In the genomic region with DNA sequence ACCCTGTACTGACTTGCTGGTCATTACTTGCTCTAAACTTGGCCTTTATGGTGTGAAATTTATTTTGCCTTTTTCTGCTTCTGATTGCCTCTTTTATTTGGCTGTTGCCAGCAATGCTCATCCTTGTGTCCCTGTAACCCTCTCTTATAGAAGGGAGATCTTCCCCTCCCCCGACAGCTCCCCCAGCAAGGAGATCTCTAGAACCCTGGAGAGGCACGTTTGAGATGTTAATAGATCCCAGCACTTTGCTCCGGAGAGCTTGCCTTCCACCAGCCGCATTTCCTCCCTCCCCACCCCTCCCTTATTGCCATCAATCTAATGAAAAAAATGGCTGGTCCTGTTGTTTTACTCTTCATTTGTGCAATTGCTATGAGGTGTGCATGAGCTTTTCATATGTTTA, we compare ENCODE assay signal across 22 cellular contexts. TPM values are rescaled to one million over a fixed set of nuclear protein-coding genes. Genes with fewer than 3 reads are reported as not detected.
DNase-seq lines count a peak whose midpoint lies in the region; ATAC-seq, FAIRE-seq and TF ChIP-seq lines count a peak whose summit lies in the region.
"Had no signal": no experiment of that assay in that cellular context is flagged by ENCODE, and none has a peak within 500 bp of the region (broad histone marks: within the 10 kb centered on the region; RNA-seq: fewer than 3 reads in every experiment).

No MANE protein-coding gene starts in this region.

- no peaks in the 10 kb centered on the region for H3K4me1 Mint-ChIP-seq in natural killer cell treated with Interleukin-12 subunit alpha and Interleukin-12 subunit beta and Interleukin-15 and Interleukin-18, amount 100 ng/mL, for 72 hours (ENCODE audit: low read depth in 2 of 2)

- H3K4me3 Mint-ChIP-seq in natural killer cell treated with Interleukin-12 subunit alpha and Interleukin-12 subunit beta and Interleukin-15 and Interleukin-18, amount 100 ng/mL, for 72 hours = no peak overlapping the region
- H3K4me3 Mint-ChIP-seq: CD14-positive monocyte had no signal

- BruUV-seq in K562 (replicated peaks; lab: Mats Ljungman, UMichigan) (no TSS peak), OCI-LY7 (replicated peaks; lab: Mats Ljungman, UMichigan) (no TSS peak)

- no peaks in the 10 kb centered on the region for H3K27me3 ChIP-seq in HUES48 (ENCODE audit: control insufficient read depth, insufficient read depth, low read length)
- H3K27me3 ChIP-seq in K562 (ENCODE audit: control insufficient read depth in 2 of 2, insufficient read depth in 2 of 2, low read length in 2 of 2) = peaks cover 65 to 72% of the 10 kb centered on the region in 2 experiments
- no peaks in the 10 kb centered on the region for H3K27me3 ChIP-seq in upper lobe of right lung
- H3K27me3 ChIP-seq in tibial artery = peaks cover 0 to 38% of the 10 kb centered on the region in 2 donors
- H3K27me3 ChIP-seq: MG63 had no signal

- H3K36me3 Mint-ChIP-seq in natural killer cell treated with Interleukin-12 subunit alpha and Interleukin-12 subunit beta and Interleukin-15 and Interleukin-18, amount 100 ng/mL, for 72 hours = no peaks in the 10 kb centered on the region
- H3K36me3 Mint-ChIP-seq: CD14-positive monocyte had no signal

- no peaks in the 10 kb centered on the region for H3K9me1 ChIP-seq in K562 (ENCODE audit: control insufficient read depth, insufficient read depth, low read length)

- H3K9me3 Mint-ChIP-seq in natural killer cell treated with Interleukin-12 subunit alpha and Interleukin-12 subunit beta and Interleukin-15 and Interleukin-18, amount 100 ng/mL, for 72 hours = no peaks in the 10 kb centered on the region
- H3K9me3 Mint-ChIP-seq: CD14-positive monocyte had no signal

- in situ Hi-C loops in K562 (cut with MboI) = no loop called here

- TF ChIP-seq CTCF in K562 (IDR thresholded peaks at IDR 0.05 in 2 of 3, conservative IDR thresholded peaks at IDR 0.05 in 1 of 3; ENCODE audit: insufficient read depth in 2 of 3, low read depth in 1 of 3, low read length in 3 of 3) (no peak), upper lobe of right lung (IDR thresholded peaks at IDR 0.05) (no peak), OCI-LY7 (conservative IDR thresholded peaks at IDR 0.05; ENCODE audit: low read length) (no peak), tibial artery (IDR thresholded peaks at IDR 0.05) (no peak)

- CTCF ChIA-PET in K562 (lab: Yijun Ruan, JAX; ENCODE audit: low intra/inter-chr PET ratio) = no interaction called here
- CTCF ChIA-PET in OCI-LY7 (lab: Charles Lee; ENCODE audit: unreplicated experiment) = no interaction called here

- intact Hi-C loops in K562 (cut with micrococcal nuclease) = no loop called here
- intact Hi-C loops in upper lobe of right lung (cut with DNase I) = no loop called here
- intact Hi-C loops in OCI-LY7 (cut with micrococcal nuclease; ENCODE audit: unreplicated experiment) = no loop called here
- intact Hi-C loops in tibial artery (cut with DNase I; ENCODE audit: low total_unique reads) = no loop called here

- H3K4me1 ChIP-seq in HUES48 (ENCODE audit: control insufficient read depth, insufficient read depth, low read length) = peaks cover 92% of the 10 kb centered on the region
- H3K4me1 ChIP-seq in K562 (replicated peaks in 1 of 2; ENCODE audit: control insufficient read depth in 2 of 2, insufficient read depth in 2 of 2, low read length in 2 of 2) = no peaks in the 10 kb centered on the region
- H3K4me1 ChIP-seq in upper lobe of right lung = no peaks in the 10 kb centered on the region
- no peaks in the 10 kb centered on the region for H3K4me1 ChIP-seq in OCI-LY7 (ENCODE audit: insufficient read depth, low read length, poor library complexity, severe bottlenecking)
- H3K4me1 ChIP-seq in tibial artery = no peaks in the 10 kb centered on the region

- H2AFZ ChIP-seq in K562 (ENCODE audit: low read depth, low read length) (no peak overlapping the region), OCI-LY7 (ENCODE audit: low read length) (no peak overlapping the region)

- no peak for TF ChIP-seq POLR2A in K562 (conservative IDR thresholded peaks at IDR 0.05)

- peaks cover 6 to 36% of the 10 kb centered on the region in 2 donors for H3K27me3 Mint-ChIP-seq in natural killer cell treated with Interleukin-12 subunit alpha and Interleukin-12 subunit beta and Interleukin-15 and Interleukin-18, amount 100 ng/mL, for 72 hours

- H4K20me1 ChIP-seq in K562 (replicated peaks; ENCODE audit: control insufficient read depth, insufficient read depth, low read length) (no peaks in the 10 kb centered on the region), OCI-LY7 (ENCODE audit: insufficient read depth, low read length) (no peaks in the 10 kb centered on the region)

- H3K79me2 ChIP-seq in K562 (ENCODE audit: control insufficient read depth, insufficient read depth, low read length) (no peaks in the 10 kb centered on the region), OCI-LY7 (ENCODE audit: insufficient read depth, low read depth, low read length) (no peaks in the 10 kb centered on the region)

- no peak for ATAC-seq in K562
- no peak for ATAC-seq in upper lobe of right lung
- ATAC-seq in natural killer cell treated with Interleukin-12 subunit alpha and Interleukin-12 subunit beta and Interleukin-15 and Interleukin-18, amount 100 ng/mL, for 72 hours = no peak
- ATAC-seq: HCT116 had no signal

- TF ChIP-seq RAD21 in K562 (CRISPR knock-in tag; conservative IDR thresholded peaks at IDR 0.05 in 1 of 2, IDR thresholded peaks at IDR 0.05 in 1 of 2) = no peak

- DNase-seq in K562 (ENCODE audit: extremely low read depth in 1 of 4, low spot score in 3 of 4) = no peak
- DNase-seq in iPS-NIHi11 (ENCODE audit: low spot score) = peak; percentile 54
- DNase-seq in upper lobe of right lung = peak; percentile 13
- no peak for DNase-seq in OCI-LY7 (ENCODE audit: low spot score)
- DNase-seq in natural killer cell treated with Interleukin-12 subunit alpha and Interleukin-12 subunit beta and Interleukin-15 and Interleukin-18, amount 100 ng/mL, for 72 hours (ENCODE audit: low spot score) = no peak
- DNase-seq in tibial artery = no peak
- DNase-seq: ACHN, AML-193, COR-L47, DMS153, MG63, NCI-H1092, NCI-H2081 treated with DMSO at 0.1 percent for 48 hours, NCI-H2227 treated with DMSO at 0.1 percent for 48 hours, NCI-H524 treated with DMSO at 0.1 percent for 48 hours, SHP77, SK-N-SH had no signal

- H3K9me2 ChIP-seq in OCI-LY7 (ENCODE audit: insufficient read depth, low read length) = no peaks in the 10 kb centered on the region
- H3K9me2 ChIP-seq: SK-N-SH had no signal

- H3K27ac ChIP-seq in HUES48 (ENCODE audit: low read depth, low read length) (peak overlapping the region; percentile 87), K562 (ENCODE audit: extremely low read depth, low read depth, low read length) (no peak overlapping the region), upper lobe of right lung (no peak overlapping the region), OCI-LY7 (ENCODE audit: low read depth, low read length, poor library complexity, severe bottlenecking) (no peak overlapping the region), tibial artery (no peak overlapping the region)
- H3K27ac ChIP-seq: KMS-11 had no signal

- H3K9me3 ChIP-seq in HUES48 (ENCODE audit: control insufficient read depth, insufficient read depth, low read length) (no peaks in the 10 kb centered on the region), K562 (replicated peaks; ENCODE audit: control insufficient read depth, insufficient read depth, low read depth, low read length) (no peaks in the 10 kb centered on the region), upper lobe of right lung (no peaks in the 10 kb centered on the region), OCI-LY7 (ENCODE audit: low read length) (no peaks in the 10 kb centered on the region), tibial artery (no peaks in the 10 kb centered on the region)
- H3K9me3 ChIP-seq: MG63, SK-N-SH had no signal

- peak; percentile 29 for FAIRE-seq in K562 (lab: Jason Lieb, UNC)
- FAIRE-seq: RCC 7860 had no signal

- WGBS in K562 (ENCODE audit: insufficient coverage, low coverage, missing lambda C conversion rate) = 3% methylated on average over 4 of the region's 4 CpGs

- H3K9ac ChIP-seq in HUES48 (ENCODE audit: low read depth, low read length) = no peak overlapping the region
- no peak overlapping the region for H3K9ac ChIP-seq in K562 (ENCODE audit: insufficient read depth in 1 of 2, low read depth in 2 of 2, low read length in 2 of 2)
- H3K9ac ChIP-seq: KMS-11, SK-N-SH had no signal

- H3K27ac Mint-ChIP-seq in natural killer cell treated with Interleukin-12 subunit alpha and Interleukin-12 subunit beta and Interleukin-15 and Interleukin-18, amount 100 ng/mL, for 72 hours = no peak overlapping the region

- no peak overlapping the region for H3K4me2 ChIP-seq in K562 (ENCODE audit: insufficient read depth, low read length)
- H3K4me2 ChIP-seq in OCI-LY7 (ENCODE audit: low read length) = no peak overlapping the region
- H3K4me2 ChIP-seq: KMS-11, SK-N-SH had no signal

- peak overlapping the region; percentile 54 for H3K4me3 ChIP-seq in HUES48 (ENCODE audit: low read depth, low read length)
- H3K4me3 ChIP-seq in K562 = no peak overlapping the region
- no peak overlapping the region for H3K4me3 ChIP-seq in upper lobe of right lung
- no peak overlapping the region for H3K4me3 ChIP-seq in OCI-LY7 (ENCODE audit: low read depth, low read length, poor library complexity, severe bottlenecking)
- H3K4me3 ChIP-seq in tibial artery = no peak overlapping the region
- H3K4me3 ChIP-seq: MG63 had no signal

- no peak for TF ChIP-seq EP300 in K562 (IDR thresholded peaks at IDR 0.05; ENCODE audit: low read length)

- POLR2A ChIA-PET in K562 (lab: Yijun Ruan, JAX) (interaction anchor here (1.0 to 2.6 kb wide), 3 partner anchors 15 to 27 kb away, joined by 3 to 6 read pairs (median 4); no protein-coding TSS in a partner anchor), OCI-LY7 (lab: Charles Lee) (interaction anchor here (0.5 to 1.3 kb wide), 5 partner anchors 16 to 1661 kb away, joined by 3 to 6 read pairs (median 3); no protein-coding TSS in a partner anchor)

- H3K36me3 ChIP-seq in HUES48 (ENCODE audit: control insufficient read depth, insufficient read depth, low read length) = peaks cover 17% of the 10 kb centered on the region
- H3K36me3 ChIP-seq in K562 (ENCODE audit: control insufficient read depth, insufficient read depth, low read length) = no peaks in the 10 kb centered on the region
- no peaks in the 10 kb centered on the region for H3K36me3 ChIP-seq in upper lobe of right lung
- H3K36me3 ChIP-seq in OCI-LY7 (ENCODE audit: insufficient read depth, low read length) = no peaks in the 10 kb centered on the region
- H3K36me3 ChIP-seq in tibial artery = no peaks in the 10 kb centered on the region
- H3K36me3 ChIP-seq: MG63 had no signal

RNA-seq across cellular contexts. Expression of a gene that starts 18.1 kb away (rescaled TPM):
- 0.09 TPM in 1 of 2 replicates, not detected in the other for total RNA-seq in K562 (2011; cell fraction: chromatin; rRNA removed; ENCODE audit: low replicate concordance)
- total RNA-seq in K562 (2011; cell fraction: nucleolus; rRNA removed) = under 0.01 TPM in 1 of 2 replicates, not detected in the other
- total RNA-seq in K562 (2011; cell fraction: nucleoplasm; rRNA removed) = 0.08 TPM in 1 of 2 replicates, not detected in the other
- not detected in 2 replicates for total RNA-seq in K562 (2014; rRNA removed)
- not detected in 2 replicates for total RNA-seq in K562 (2014; rRNA removed; fragmentation: Illumina TruSeq; extraction: Trizol)
- total RNA-seq in K562 (2015; rRNA removed; fragmentation: Illumina TruSeq; extraction: Trizol) = not detected in 2 replicates
- total RNA-seq in K562 (2021) = 0.11 and 0.18 TPM in 2 replicates
- 0.01 and 0.04 TPM in 2 replicates for polyA plus RNA-seq in K562 (2011; rRNA removed)
- 0.03 TPM in 1 of 2 replicates, not detected in the other for polyA plus RNA-seq in K562 (2011; cell fraction: cytosol; rRNA removed)
- polyA plus RNA-seq in K562 (2011; cell fraction: nucleus; rRNA removed) = 0.04 TPM in 1 of 2 replicates, not detected in the other
- polyA plus RNA-seq in K562 (2012) = 0.01 TPM in 1 of 2 replicates, not detected in the other
- not detected in 2 replicates for polyA plus RNA-seq in K562 (2014; fragmentation: Illumina TruSeq; extraction: Trizol)
- not detected for polyA plus RNA-seq in K562 (2014; fragmentation: Nextera tagmentation; extraction: Ambion mirVana)
- polyA plus RNA-seq in K562 (2014; rRNA removed) = not detected in 2 replicates
- polyA minus RNA-seq in K562 (2011; rRNA and poly(A)+ RNA removed) = 0.03 and 0.14 TPM in 2 replicates
- 0.36 TPM in 1 of 2 replicates, not detected in the other for polyA minus RNA-seq in K562 (2011; cell fraction: cytosol; rRNA and poly(A)+ RNA removed)
- 0.13 TPM in 1 of 2 replicates, not detected in the other for polyA minus RNA-seq in K562 (2011; cell fraction: nucleus; rRNA and poly(A)+ RNA removed)
- total RNA-seq in upper lobe of right lung = 2.2 TPM
- total RNA-seq in OCI-LY7 (2014; rRNA removed; shearing (Covaris generic)) = not detected in 2 replicates
- not detected in 2 replicates for total RNA-seq in OCI-LY7 (2022)
- total RNA-seq in natural killer cell treated with Interleukin-12 subunit alpha and Interleukin-12 subunit beta and Interleukin-15 and Interleukin-18, amount 100 ng/mL, for 72 hours = not detected
- polyA plus RNA-seq: SK-N-SH had no signal

Comparison
In these comparisons a context has a peak if more than half of its experiments do, and no peak if none do; other contexts are left out.
1. DNase-seq: peak in iPS-NIHi11 (single experiment) and upper lobe of right lung (single experiment); none in K562 (0 of 4), OCI-LY7 (single experiment), natural killer cell treated with Interleukin-12 subunit alpha and Interleukin-12 subunit beta and Interleukin-15 and Interleukin-18, amount 100 ng/mL, for 72 hours (single experiment) and tibial artery (0 of 2).